Comparison of ENCODE assay signal across 23 cellular contexts in the genomic region with DNA sequence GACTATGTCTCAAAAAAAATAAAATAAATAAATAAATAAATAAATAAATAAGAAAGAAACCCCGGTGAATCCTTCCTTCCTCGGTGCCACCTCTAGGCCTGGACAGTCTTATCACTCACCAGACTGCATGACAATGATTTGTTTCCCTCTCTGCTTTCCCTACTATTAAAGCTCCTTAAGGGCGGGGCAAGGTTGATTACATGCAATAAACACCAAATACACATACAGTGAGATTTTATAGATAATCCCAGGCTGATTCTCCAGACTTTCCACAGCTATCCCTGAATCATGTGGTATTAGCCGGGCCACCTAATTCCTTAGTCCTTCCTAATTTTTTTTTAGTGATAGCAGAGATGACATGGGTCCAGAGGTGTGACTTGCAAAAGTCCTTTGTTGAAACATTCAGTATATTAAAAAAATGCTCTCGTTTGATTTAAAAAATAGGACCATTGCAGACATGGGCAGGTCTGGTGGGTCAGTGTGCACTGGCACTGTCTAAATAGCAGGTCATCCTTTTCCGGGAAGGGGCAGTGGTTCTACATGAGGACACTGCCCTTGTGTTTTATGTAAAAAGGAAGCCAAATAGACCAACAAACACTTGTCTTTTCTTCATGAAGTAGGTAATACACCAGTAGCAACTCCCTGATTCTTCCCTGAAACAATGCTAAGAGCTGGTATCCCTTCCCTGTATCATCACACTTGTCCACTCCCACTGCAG. TPM values are rescaled to one million over a fixed set of nuclear protein-coding genes. Genes with fewer than 3 reads are reported as not detected.
"Had no signal": no experiment of that assay in that cellular context is flagged by ENCODE, and none has a peak within 500 bp of the region (broad histone marks: within the 10 kb centered on the region; RNA-seq: fewer than 3 reads in every experiment).

No MANE protein-coding gene starts in this region.

- H3K27me3 ChIP-seq: Peyer's patch, SJCRH30 had no signal

- H3K27ac ChIP-seq: PC-9, Peyer's patch, SJCRH30 had no signal

- H3K4me1 ChIP-seq: Peyer's patch, SJCRH30 had no signal

- H3K9me3 ChIP-seq: Peyer's patch, SJCRH30 had no signal

- DNase-seq: KBM-7, MV-4-11, NCI-H1048, NCI-H1105, NCI-H1417, NCI-H1436 treated with DMSO at 0.1 percent for 48 hours, NCI-H1694, NCI-H187 treated with DMSO at 0.1 percent for 48 hours, NCI-H2029 treated with DMSO at 0.1 percent for 48 hours, NCI-H2227 treated with DMSO at 0.1 percent for 48 hours, NCI-H524, NCI-H748 treated with DMSO at 0.1 percent for 48 hours, PC-9, Peyer's patch, SHP77 treated with DMSO at 0.1 percent for 48 hours, SJCRH30 had no signal

- H2AFZ ChIP-seq: PC-9 had no signal

- ATAC-seq: Right ventricle myocardium inferior, SK-N-SH treated with all-trans-retinoic acid at 6 μM for 48 hours had no signal

- H3K4me2 ChIP-seq: PC-9 had no signal

- H3K36me3 ChIP-seq: Peyer's patch had no signal

- H3K4me3 ChIP-seq: PC-9, Peyer's patch, SJCRH30 had no signal

RNA-seq across cellular contexts. Expression of a gene that starts 48.4 kb away (rescaled TPM):
- total RNA-seq: HT1080, LHCN-M2, MCF 10A, NCI-H460, RPMI7951, SJCRH30 had no signal
